In the genomic region with DNA sequence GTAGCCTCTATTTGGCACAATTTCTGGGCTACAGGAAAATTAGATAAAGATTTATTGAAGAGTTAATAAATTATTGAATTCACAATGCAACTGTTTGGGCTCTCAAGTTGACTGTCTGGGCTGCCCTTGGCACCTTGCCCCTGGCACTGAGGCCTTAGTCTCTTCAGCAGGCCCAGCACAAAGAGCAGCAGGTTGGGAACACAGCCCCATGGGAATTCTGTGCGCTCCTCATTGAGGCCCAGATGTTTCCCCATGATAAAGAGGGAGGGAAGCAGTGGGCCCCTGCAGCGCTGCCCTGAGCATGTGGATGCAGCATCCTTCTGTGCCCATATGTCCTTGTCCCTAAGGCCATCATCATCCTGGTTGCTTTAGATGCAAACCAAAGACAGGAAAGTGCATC, we compare ENCODE assay signal across 20 cellular contexts. TPM values are rescaled to one million over a fixed set of nuclear protein-coding genes. Genes with fewer than 3 reads are reported as not detected.
A peak's percentile ranks its signal among the peaks of the same experiment; 100 is the strongest.
DNase-seq lines count a peak whose midpoint lies in the region; ATAC-seq lines count a peak whose summit lies in the region.
"Had no signal": no experiment of that assay in that cellular context is flagged by ENCODE, and none has a peak within 500 bp of the region (broad histone marks: within the 10 kb centered on the region; RNA-seq: fewer than 3 reads in every experiment).

No MANE protein-coding gene starts in this region.

- DNase-seq in NCI-H524 (lab: John Stamatoyannopoulos, UW) (peak; percentile 68 to 86), NCI-H524 treated with DMSO at 0.1 percent for 48 hours (lab: John Stamatoyannopoulos, UW) (no peak), NCI-H2171 treated with DMSO at 0.1 percent for 48 hours (lab: John Stamatoyannopoulos, UW) (peak; percentile 91), left lobe of liver (ENCODE audit: low spot score) (peak; percentile 49), Kasumi-1 (lab: John Stamatoyannopoulos, UW) (no peak), cortex of kidney (lab: John Stamatoyannopoulos, UW) (no peak)
- DNase-seq: Calu3; CD8-positive, alpha-beta T cell; NCI-H146; NCI-H2029 treated with DMSO at 0.1 percent for 48 hours; NCI-H510A treated with DMSO at 0.1 percent for 48 hours; NK-92 treated with Interleukin-12 subunit alpha and Interleukin-12 subunit beta, amount 100 ng/mL, for 24 hours; Peyer's patch; SW 1271 had no signal

- ATAC-seq in left lobe of liver: peak; percentile 68
- ATAC-seq in HG02884 (IDR thresholded peaks at IDR 0.05; ENCODE audit: unreplicated experiment): no peak
- ATAC-seq: CD8-positive, alpha-beta T cell had no signal

RNA-seq across cellular contexts. Expression of gene CRNN, which starts 2.9 kb away (rescaled TPM):
- not detected for total RNA-seq in left lobe of liver
- total RNA-seq: A172; Calu3; CD8-positive, alpha-beta T cell; H1; HT1080; M059J; SK-MEL-5 had no signal

RNA-seq across cellular contexts. Expression of gene FLG2, which starts 51.3 kb away (rescaled TPM):
- total RNA-seq in left lobe of liver: not detected
- total RNA-seq: A172; Calu3; CD8-positive, alpha-beta T cell; H1; HT1080; M059J; SK-MEL-5 had no signal

Comparison
In these comparisons a context has a peak if more than half of its experiments do, and no peak if none do; other contexts are left out.
1. DNase-seq: peak in NCI-H524 (2 of 2), NCI-H2171 treated with DMSO at 0.1 percent for 48 hours (single experiment) and left lobe of liver (single experiment); none in NCI-H524 treated with DMSO at 0.1 percent for 48 hours (single experiment), Kasumi-1 (0 of 2) and cortex of kidney (single experiment).